ENCODE assay signal across 1 cellular context in the genomic region with DNA sequence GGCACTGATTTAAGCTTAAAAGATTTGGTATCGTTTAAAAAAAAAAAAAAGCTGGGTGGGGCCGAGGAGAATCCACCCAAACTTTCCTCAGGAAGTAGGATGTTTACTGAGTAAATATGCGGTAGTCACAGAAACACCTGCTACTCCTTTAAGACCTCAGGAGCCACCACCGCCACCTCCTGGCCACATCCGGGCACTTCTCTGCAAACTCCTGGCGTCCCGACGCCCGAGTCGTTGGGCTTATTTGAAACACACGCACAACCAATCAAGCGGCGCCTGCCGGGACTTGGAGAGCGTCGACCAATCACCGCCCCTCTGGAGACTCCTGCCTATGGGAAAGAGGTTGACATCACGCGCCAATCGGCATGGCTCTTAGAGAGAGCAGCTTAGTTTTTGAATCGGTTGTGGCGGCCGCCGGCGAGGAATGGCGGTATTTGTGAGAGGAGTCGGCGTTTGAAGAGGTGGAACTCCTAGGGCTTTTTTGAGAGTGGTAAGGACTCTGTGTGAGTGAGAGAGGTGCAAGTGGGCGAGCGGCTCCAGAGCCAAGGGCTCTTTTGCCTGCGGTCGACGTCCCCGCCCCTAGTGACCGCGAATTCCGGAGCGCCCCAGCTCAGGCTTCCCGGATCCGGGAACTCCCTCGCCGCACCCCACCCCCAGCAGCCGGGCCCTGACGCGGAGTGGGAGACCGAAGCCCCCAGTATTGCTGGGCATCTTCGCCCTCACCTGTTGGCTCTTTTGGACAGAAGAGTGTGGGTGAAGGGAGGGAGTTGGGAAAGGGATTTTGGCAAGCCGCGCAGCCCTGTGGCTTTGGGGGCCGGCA.
A peak's percentile ranks its signal among the peaks of the same experiment; 100 is the strongest.
TF ChIP-seq lines count a peak whose summit lies in the region.

A gene with protein sequence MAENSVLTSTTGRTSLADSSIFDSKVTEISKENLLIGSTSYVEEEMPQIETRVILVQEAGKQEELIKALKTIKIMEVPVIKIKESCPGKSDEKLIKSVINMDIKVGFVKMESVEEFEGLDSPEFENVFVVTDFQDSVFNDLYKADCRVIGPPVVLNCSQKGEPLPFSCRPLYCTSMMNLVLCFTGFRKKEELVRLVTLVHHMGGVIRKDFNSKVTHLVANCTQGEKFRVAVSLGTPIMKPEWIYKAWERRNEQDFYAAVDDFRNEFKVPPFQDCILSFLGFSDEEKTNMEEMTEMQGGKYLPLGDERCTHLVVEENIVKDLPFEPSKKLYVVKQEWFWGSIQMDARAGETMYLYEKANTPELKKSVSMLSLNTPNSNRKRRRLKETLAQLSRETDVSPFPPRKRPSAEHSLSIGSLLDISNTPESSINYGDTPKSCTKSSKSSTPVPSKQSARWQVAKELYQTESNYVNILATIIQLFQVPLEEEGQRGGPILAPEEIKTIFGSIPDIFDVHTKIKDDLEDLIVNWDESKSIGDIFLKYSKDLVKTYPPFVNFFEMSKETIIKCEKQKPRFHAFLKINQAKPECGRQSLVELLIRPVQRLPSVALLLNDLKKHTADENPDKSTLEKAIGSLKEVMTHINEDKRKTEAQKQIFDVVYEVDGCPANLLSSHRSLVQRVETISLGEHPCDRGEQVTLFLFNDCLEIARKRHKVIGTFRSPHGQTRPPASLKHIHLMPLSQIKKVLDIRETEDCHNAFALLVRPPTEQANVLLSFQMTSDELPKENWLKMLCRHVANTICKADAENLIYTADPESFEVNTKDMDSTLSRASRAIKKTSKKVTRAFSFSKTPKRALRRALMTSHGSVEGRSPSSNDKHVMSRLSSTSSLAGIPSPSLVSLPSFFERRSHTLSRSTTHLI (plus strand): TSS at position 359 of the 820 bp plus-strand sequence. CDS start 3,805 bp downstream, outside the sequence.

TF ChIP-seq in K562, 482 proteins besides CTCF, POLR2A, EP300 and RAD21 (continued from another document and continues in another):
- TF ChIP-seq, protein P1, sequence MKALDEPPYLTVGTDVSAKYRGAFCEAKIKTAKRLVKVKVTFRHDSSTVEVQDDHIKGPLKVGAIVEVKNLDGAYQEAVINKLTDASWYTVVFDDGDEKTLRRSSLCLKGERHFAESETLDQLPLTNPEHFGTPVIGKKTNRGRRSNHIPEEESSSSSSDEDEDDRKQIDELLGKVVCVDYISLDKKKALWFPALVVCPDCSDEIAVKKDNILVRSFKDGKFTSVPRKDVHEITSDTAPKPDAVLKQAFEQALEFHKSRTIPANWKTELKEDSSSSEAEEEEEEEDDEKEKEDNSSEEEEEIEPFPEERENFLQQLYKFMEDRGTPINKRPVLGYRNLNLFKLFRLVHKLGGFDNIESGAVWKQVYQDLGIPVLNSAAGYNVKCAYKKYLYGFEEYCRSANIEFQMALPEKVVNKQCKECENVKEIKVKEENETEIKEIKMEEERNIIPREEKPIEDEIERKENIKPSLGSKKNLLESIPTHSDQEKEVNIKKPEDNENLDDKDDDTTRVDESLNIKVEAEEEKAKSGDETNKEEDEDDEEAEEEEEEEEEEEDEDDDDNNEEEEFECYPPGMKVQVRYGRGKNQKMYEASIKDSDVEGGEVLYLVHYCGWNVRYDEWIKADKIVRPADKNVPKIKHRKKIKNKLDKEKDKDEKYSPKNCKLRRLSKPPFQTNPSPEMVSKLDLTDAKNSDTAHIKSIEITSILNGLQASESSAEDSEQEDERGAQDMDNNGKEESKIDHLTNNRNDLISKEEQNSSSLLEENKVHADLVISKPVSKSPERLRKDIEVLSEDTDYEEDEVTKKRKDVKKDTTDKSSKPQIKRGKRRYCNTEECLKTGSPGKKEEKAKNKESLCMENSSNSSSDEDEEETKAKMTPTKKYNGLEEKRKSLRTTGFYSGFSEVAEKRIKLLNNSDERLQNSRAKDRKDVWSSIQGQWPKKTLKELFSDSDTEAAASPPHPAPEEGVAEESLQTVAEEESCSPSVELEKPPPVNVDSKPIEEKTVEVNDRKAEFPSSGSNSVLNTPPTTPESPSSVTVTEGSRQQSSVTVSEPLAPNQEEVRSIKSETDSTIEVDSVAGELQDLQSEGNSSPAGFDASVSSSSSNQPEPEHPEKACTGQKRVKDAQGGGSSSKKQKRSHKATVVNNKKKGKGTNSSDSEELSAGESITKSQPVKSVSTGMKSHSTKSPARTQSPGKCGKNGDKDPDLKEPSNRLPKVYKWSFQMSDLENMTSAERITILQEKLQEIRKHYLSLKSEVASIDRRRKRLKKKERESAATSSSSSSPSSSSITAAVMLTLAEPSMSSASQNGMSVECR (CRISPR knock-in tag; IDR thresholded peaks at IDR 0.05), result 0 out of 2 replicates have a peak, but pooled peaks have one; percentile 49
- 0 out of 2 replicates have a peak, but pooled peaks have one; percentile 33 for TF ChIP-seq NCOA1 (IDR thresholded peaks at IDR 0.05; ENCODE audit: low read depth)
- peak; percentile 81 for TF ChIP-seq POLR2AphosphoS5 (IDR thresholded peaks at IDR 0.05; ENCODE audit: control insufficient read depth, insufficient read depth, low read depth, low read length)
- peak; percentile 97 for TF ChIP-seq EP400 (IDR thresholded peaks at IDR 0.05)
- TF ChIP-seq KAT8 (IDR thresholded peaks at IDR 0.05; ENCODE audit: low read depth), result no peak
- peak; percentile 80 for TF ChIP-seq TBP (optimal IDR thresholded peaks at IDR 0.05; ENCODE audit: low read depth, low read length)
- peak; percentile 97 for TF ChIP-seq ZNF384 (IDR thresholded peaks at IDR 0.05; ENCODE audit: low read depth, low read length)
- no peak for TF ChIP-seq ZC3H8 (IDR thresholded peaks at IDR 0.05)
- peak; percentile 62; the same call in 1 of the 2 replicates for TF ChIP-seq GABPB1 (CRISPR knock-in tag; IDR thresholded peaks at IDR 0.05)
- peak; percentile 64; the same call in 1 of the 2 replicates for TF ChIP-seq LCOR (CRISPR knock-in tag; IDR thresholded peaks at IDR 0.05)
- peak; percentile 72 for TF ChIP-seq CTBP1 (IDR thresholded peaks at IDR 0.05; ENCODE audit: borderline replicate concordance)
- peak; percentile 69; the same call in 1 of the 2 replicates for TF ChIP-seq ZBTB7A (IDR thresholded peaks at IDR 0.05; ENCODE audit: borderline replicate concordance, control insufficient read depth, low read depth, low read length)
- TF ChIP-seq, protein P2, sequence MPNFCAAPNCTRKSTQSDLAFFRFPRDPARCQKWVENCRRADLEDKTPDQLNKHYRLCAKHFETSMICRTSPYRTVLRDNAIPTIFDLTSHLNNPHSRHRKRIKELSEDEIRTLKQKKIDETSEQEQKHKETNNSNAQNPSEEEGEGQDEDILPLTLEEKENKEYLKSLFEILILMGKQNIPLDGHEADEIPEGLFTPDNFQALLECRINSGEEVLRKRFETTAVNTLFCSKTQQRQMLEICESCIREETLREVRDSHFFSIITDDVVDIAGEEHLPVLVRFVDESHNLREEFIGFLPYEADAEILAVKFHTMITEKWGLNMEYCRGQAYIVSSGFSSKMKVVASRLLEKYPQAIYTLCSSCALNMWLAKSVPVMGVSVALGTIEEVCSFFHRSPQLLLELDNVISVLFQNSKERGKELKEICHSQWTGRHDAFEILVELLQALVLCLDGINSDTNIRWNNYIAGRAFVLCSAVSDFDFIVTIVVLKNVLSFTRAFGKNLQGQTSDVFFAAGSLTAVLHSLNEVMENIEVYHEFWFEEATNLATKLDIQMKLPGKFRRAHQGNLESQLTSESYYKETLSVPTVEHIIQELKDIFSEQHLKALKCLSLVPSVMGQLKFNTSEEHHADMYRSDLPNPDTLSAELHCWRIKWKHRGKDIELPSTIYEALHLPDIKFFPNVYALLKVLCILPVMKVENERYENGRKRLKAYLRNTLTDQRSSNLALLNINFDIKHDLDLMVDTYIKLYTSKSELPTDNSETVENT (CRISPR knock-in tag; IDR thresholded peaks at IDR 0.05), result no peak
- TF ChIP-seq GABPB2 (CRISPR knock-in tag; conservative IDR thresholded peaks at IDR 0.05), result no peak
- peak; percentile 100 for TF ChIP-seq FOXJ2 (tag; IDR thresholded peaks at IDR 0.05)
- TF ChIP-seq POLR2G (IDR thresholded peaks at IDR 0.05; ENCODE audit: low read depth, low read length), result peak; percentile 91
- TF ChIP-seq RAD51 (IDR thresholded peaks at IDR 0.05; ENCODE audit: borderline replicate concordance, low read depth), result no peak; the same call in 1 of the 2 replicates
- peak; percentile 44; the same call in 1 of the 2 replicates for TF ChIP-seq MTA3 (IDR thresholded peaks at IDR 0.05; ENCODE audit: borderline replicate concordance)
- TF ChIP-seq C11orf30 (IDR thresholded peaks at IDR 0.05; ENCODE audit: low read depth), result peak; percentile 52; the same call in 1 of the 2 replicates
- TF ChIP-seq, protein P3, sequence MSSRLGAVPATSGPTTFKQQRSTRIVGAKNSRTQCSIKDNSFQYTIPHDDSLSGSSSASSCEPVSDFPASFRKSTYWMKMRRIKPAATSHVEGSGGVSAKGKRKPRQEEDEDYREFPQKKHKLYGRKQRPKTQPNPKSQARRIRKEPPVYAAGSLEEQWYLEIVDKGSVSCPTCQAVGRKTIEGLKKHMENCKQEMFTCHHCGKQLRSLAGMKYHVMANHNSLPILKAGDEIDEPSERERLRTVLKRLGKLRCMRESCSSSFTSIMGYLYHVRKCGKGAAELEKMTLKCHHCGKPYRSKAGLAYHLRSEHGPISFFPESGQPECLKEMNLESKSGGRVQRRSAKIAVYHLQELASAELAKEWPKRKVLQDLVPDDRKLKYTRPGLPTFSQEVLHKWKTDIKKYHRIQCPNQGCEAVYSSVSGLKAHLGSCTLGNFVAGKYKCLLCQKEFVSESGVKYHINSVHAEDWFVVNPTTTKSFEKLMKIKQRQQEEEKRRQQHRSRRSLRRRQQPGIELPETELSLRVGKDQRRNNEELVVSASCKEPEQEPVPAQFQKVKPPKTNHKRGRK (tag; IDR thresholded peaks at IDR 0.05), result no peak
- peak; percentile 85 for TF ChIP-seq RBBP5 (IDR thresholded peaks at IDR 0.05; ENCODE audit: borderline replicate concordance, insufficient read depth, low read length, poor library complexity, severe bottlenecking)
- TF ChIP-seq RNF2 (IDR thresholded peaks at IDR 0.05), result peak; percentile 22; the same call in 1 of the 2 replicates
- TF ChIP-seq, protein P4, sequence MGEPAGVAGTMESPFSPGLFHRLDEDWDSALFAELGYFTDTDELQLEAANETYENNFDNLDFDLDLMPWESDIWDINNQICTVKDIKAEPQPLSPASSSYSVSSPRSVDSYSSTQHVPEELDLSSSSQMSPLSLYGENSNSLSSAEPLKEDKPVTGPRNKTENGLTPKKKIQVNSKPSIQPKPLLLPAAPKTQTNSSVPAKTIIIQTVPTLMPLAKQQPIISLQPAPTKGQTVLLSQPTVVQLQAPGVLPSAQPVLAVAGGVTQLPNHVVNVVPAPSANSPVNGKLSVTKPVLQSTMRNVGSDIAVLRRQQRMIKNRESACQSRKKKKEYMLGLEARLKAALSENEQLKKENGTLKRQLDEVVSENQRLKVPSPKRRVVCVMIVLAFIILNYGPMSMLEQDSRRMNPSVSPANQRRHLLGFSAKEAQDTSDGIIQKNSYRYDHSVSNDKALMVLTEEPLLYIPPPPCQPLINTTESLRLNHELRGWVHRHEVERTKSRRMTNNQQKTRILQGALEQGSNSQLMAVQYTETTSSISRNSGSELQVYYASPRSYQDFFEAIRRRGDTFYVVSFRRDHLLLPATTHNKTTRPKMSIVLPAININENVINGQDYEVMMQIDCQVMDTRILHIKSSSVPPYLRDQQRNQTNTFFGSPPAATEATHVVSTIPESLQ (CRISPR knock-in tag; IDR thresholded peaks at IDR 0.05), result no peak
- peak; percentile 59 for TF ChIP-seq TAF9B (IDR thresholded peaks at IDR 0.05; ENCODE audit: partially characterized antibody)
- peak; percentile 48 for TF ChIP-seq SMARCA4 (IDR thresholded peaks at IDR 0.05)
- TF ChIP-seq, protein P5, sequence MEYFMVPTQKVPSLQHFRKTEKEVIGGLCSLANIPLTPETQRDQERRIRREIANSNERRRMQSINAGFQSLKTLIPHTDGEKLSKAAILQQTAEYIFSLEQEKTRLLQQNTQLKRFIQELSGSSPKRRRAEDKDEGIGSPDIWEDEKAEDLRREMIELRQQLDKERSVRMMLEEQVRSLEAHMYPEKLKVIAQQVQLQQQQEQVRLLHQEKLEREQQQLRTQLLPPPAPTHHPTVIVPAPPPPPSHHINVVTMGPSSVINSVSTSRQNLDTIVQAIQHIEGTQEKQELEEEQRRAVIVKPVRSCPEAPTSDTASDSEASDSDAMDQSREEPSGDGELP (CRISPR knock-in tag; IDR thresholded peaks at IDR 0.05; ENCODE audit: borderline replicate concordance), result peak; percentile 80; the same call in 1 of the 2 replicates
- peak; percentile 91 for TF ChIP-seq ASH1L (IDR thresholded peaks at IDR 0.05; ENCODE audit: borderline replicate concordance, low read depth, partially characterized antibody)
- 0 out of 2 replicates have a peak, but pooled peaks have one; percentile 10 for TF ChIP-seq ZEB2 (IDR thresholded peaks at IDR 0.05)
- peak; percentile 57 for TF ChIP-seq SP1 (CRISPR knock-in tag; IDR thresholded peaks at IDR 0.05)
- TF ChIP-seq ZNF174 (CRISPR knock-in tag; IDR thresholded peaks at IDR 0.05), result no peak
- TF ChIP-seq ETV1 (tag; conservative IDR thresholded peaks at IDR 0.05; ENCODE audit: low read depth), result peak; percentile 94
- TF ChIP-seq, protein P6, sequence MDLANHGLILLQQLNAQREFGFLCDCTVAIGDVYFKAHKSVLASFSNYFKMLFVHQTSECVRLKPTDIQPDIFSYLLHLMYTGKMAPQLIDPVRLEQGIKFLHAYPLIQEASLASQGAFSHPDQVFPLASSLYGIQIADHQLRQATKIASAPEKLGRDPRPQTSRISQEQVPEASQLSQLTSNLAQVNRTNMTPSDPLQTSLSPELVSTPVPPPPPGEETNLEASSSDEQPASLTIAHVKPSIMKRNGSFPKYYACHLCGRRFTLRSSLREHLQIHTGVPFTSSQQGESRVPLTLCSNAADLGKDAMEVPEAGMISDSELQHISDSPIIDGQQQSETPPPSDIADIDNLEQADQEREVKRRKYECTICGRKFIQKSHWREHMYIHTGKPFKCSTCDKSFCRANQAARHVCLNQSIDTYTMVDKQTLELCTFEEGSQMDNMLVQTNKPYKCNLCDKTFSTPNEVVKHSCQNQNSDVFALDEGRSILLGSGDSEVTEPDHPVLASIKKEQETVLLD (IDR thresholded peaks at IDR 0.05), result 0 out of 2 replicates have a peak, but pooled peaks have one; percentile 20
- TF ChIP-seq STAT5A (IDR thresholded peaks at IDR 0.05; ENCODE audit: borderline replicate concordance, low read length), result no peak
- peak; percentile 77 for TF ChIP-seq PHF8 (IDR thresholded peaks at IDR 0.05; ENCODE audit: borderline replicate concordance, low read length)
- peak; percentile 65 for TF ChIP-seq L3MBTL2 (IDR thresholded peaks at IDR 0.05)
- peak; percentile 34 to 93 (median 80) for TF ChIP-seq YY1 (IDR thresholded peaks at IDR 0.05; ENCODE audit: borderline replicate concordance in 1 of 3, control insufficient read depth in 1 of 3, extremely low read depth in 1 of 3, insufficient read depth in 3 of 3, insufficient read length in 1 of 3, insufficient replicate concordance in 2 of 3, low read depth in 1 of 3, low read length in 2 of 3)
- TF ChIP-seq RBFOX2 (IDR thresholded peaks at IDR 0.05; ENCODE audit: low read depth, low read length), result peak; percentile 96
- 0 out of 2 replicates have a peak, but pooled peaks have one; percentile 32 for TF ChIP-seq ZNF175 (CRISPR knock-in tag; IDR thresholded peaks at IDR 0.05; ENCODE audit: low read depth)
- no peak for TF ChIP-seq GATAD2A (IDR thresholded peaks at IDR 0.05)
- peak; percentile 25; the same call in 1 of the 2 replicates for TF ChIP-seq NFIC (IDR thresholded peaks at IDR 0.05)
